In the genomic region with DNA sequence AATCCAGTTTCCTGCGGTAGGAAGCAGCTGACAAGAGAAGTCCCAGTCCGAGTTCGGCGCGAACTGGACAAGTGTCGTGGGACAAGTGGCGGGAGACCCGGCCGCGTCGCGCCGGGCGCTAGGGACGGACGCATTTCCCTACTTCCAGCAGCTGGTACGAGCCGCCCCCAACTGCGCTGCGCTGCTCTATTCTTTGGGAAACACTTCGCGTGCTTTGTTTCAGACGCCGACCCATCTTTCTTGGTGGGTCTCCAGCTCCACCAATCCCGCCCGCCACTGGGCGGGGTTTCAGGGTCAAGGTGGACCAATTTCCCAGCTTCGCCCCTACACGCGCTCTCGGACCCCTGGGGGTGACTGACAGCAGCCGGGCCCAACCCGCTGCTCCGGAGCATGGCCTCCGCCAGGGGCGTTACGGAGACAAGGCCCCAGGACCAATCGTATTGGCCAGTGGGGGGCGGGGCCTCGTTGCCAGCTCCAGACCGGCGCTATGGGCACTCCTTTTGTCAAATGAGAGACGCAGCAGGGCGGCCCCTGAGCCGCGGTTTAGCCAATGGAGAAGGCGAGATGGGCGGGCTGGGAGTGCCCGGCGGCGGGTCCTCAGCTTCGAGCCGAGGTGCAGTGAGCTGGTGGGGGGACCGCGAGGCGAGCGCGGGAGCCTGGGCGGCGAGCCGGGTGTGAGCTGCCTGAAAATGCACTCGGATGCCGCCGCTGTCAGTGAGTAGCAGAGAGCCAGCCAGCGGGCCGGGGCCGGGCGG, we compare ENCODE assay signal across 1 cellular context.
TF ChIP-seq lines count a peak whose summit lies in the region.

A gene (plus strand): TSS at position 600 of the 755 bp plus-strand sequence. CDS start 90 bp downstream, at position 690.

TF ChIP-seq in HepG2, 621 proteins besides CTCF, POLR2A, EP300 and RAD21 (continued from another document and continues in another):
- TF ChIP-seq, protein P1, sequence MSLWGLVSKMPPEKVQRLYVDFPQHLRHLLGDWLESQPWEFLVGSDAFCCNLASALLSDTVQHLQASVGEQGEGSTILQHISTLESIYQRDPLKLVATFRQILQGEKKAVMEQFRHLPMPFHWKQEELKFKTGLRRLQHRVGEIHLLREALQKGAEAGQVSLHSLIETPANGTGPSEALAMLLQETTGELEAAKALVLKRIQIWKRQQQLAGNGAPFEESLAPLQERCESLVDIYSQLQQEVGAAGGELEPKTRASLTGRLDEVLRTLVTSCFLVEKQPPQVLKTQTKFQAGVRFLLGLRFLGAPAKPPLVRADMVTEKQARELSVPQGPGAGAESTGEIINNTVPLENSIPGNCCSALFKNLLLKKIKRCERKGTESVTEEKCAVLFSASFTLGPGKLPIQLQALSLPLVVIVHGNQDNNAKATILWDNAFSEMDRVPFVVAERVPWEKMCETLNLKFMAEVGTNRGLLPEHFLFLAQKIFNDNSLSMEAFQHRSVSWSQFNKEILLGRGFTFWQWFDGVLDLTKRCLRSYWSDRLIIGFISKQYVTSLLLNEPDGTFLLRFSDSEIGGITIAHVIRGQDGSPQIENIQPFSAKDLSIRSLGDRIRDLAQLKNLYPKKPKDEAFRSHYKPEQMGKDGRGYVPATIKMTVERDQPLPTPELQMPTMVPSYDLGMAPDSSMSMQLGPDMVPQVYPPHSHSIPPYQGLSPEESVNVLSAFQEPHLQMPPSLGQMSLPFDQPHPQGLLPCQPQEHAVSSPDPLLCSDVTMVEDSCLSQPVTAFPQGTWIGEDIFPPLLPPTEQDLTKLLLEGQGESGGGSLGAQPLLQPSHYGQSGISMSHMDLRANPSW (CRISPR knock-in tag; IDR thresholded peaks at IDR 0.05; ENCODE audit: borderline replicate concordance) = no peak
- TF ChIP-seq ZFAT (CRISPR knock-in tag; conservative IDR thresholded peaks at IDR 0.05) (no peak), ZNF746 (CRISPR knock-in tag; IDR thresholded peaks at IDR 0.05) (no peak; the same call in 1 of the 2 replicates), MEIS2 (CRISPR knock-in tag; IDR thresholded peaks at IDR 0.05) (no peak), SMARCC2 (IDR thresholded peaks at IDR 0.05) (no peak), ETV5 (CRISPR knock-in tag; IDR thresholded peaks at IDR 0.05; ENCODE audit: borderline replicate concordance) (no peak), ETV6 (CRISPR knock-in tag; conservative IDR thresholded peaks at IDR 0.05) (peak; percentile 39; the same call in 1 of the 2 replicates), ATRX (CRISPR knock-in tag; IDR thresholded peaks at IDR 0.05; ENCODE audit: borderline replicate concordance) (no peak), ZNF83 (CRISPR knock-in tag; IDR thresholded peaks at IDR 0.05; ENCODE audit: borderline replicate concordance) (no peak), ISX (CRISPR knock-in tag; conservative IDR thresholded peaks at IDR 0.05) (no peak), NAIF1 (CRISPR knock-in tag; IDR thresholded peaks at IDR 0.05; ENCODE audit: borderline replicate concordance) (no peak; the same call in 1 of the 2 replicates), ATAD3A (CRISPR knock-in tag; IDR thresholded peaks at IDR 0.05) (no peak), POLR2AphosphoS5 (IDR thresholded peaks at IDR 0.05; ENCODE audit: low read depth, low read length) (peak; percentile 48), ZNF777 (CRISPR knock-in tag; IDR thresholded peaks at IDR 0.05) (peak; percentile 35; the same call in 1 of the 2 replicates), ATF7-NPFF (CRISPR knock-in tag; IDR thresholded peaks at IDR 0.05; ENCODE audit: low read depth) (peak; percentile 14; the same call in 1 of the 2 replicates), SIN3B (IDR thresholded peaks at IDR 0.05; ENCODE audit: low read length) (no peak), GATAD2A (CRISPR knock-in tag; IDR thresholded peaks at IDR 0.05) (no peak), WIZ (CRISPR knock-in tag; IDR thresholded peaks at IDR 0.05) (no peak; the same call in 1 of the 2 replicates), DMAP1 (CRISPR knock-in tag; IDR thresholded peaks at IDR 0.05) (peak; percentile 54; the same call in 1 of the 2 replicates), RCOR2 (CRISPR knock-in tag; IDR thresholded peaks at IDR 0.05) (no peak), ZNF232 (CRISPR knock-in tag; IDR thresholded peaks at IDR 0.05; ENCODE audit: borderline replicate concordance) (no peak), ZMYM4 (CRISPR knock-in tag; IDR thresholded peaks at IDR 0.05) (peak; percentile 89), ZNF282 (IDR thresholded peaks at IDR 0.05; ENCODE audit: partially characterized antibody) (no peak)
- TF ChIP-seq, protein P2, sequence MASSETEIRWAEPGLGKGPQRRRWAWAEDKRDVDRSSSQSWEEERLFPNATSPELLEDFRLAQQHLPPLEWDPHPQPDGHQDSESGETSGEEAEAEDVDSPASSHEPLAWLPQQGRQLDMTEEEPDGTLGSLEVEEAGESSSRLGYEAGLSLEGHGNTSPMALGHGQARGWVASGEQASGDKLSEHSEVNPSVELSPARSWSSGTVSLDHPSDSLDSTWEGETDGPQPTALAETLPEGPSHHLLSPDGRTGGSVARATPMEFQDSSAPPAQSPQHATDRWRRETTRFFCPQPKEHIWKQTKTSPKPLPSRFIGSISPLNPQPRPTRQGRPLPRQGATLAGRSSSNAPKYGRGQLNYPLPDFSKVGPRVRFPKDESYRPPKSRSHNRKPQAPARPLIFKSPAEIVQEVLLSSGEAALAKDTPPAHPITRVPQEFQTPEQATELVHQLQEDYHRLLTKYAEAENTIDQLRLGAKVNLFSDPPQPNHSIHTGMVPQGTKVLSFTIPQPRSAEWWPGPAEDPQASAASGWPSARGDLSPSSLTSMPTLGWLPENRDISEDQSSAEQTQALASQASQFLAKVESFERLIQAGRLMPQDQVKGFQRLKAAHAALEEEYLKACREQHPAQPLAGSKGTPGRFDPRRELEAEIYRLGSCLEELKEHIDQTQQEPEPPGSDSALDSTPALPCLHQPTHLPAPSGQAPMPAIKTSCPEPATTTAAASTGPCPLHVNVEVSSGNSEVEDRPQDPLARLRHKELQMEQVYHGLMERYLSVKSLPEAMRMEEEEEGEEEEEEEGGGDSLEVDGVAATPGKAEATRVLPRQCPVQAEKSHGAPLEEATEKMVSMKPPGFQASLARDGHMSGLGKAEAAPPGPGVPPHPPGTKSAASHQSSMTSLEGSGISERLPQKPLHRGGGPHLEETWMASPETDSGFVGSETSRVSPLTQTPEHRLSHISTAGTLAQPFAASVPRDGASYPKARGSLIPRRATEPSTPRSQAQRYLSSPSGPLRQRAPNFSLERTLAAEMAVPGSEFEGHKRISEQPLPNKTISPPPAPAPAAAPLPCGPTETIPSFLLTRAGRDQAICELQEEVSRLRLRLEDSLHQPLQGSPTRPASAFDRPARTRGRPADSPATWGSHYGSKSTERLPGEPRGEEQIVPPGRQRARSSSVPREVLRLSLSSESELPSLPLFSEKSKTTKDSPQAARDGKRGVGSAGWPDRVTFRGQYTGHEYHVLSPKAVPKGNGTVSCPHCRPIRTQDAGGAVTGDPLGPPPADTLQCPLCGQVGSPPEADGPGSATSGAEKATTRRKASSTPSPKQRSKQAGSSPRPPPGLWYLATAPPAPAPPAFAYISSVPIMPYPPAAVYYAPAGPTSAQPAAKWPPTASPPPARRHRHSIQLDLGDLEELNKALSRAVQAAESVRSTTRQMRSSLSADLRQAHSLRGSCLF (CRISPR knock-in tag; IDR thresholded peaks at IDR 0.05; ENCODE audit: borderline replicate concordance) = no peak
- TF ChIP-seq, protein P3, sequence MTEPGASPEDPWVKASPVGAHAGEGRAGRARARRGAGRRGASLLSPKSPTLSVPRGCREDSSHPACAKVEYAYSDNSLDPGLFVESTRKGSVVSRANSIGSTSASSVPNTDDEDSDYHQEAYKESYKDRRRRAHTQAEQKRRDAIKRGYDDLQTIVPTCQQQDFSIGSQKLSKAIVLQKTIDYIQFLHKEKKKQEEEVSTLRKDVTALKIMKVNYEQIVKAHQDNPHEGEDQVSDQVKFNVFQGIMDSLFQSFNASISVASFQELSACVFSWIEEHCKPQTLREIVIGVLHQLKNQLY (CRISPR knock-in tag; IDR thresholded peaks at IDR 0.05) = no peak
- TF ChIP-seq, protein P4, sequence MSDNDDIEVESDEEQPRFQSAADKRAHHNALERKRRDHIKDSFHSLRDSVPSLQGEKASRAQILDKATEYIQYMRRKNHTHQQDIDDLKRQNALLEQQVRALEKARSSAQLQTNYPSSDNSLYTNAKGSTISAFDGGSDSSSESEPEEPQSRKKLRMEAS (IDR thresholded peaks at IDR 0.05) = peak; percentile 47; the same call in 1 of the 2 replicates
- TF ChIP-seq, protein P5, sequence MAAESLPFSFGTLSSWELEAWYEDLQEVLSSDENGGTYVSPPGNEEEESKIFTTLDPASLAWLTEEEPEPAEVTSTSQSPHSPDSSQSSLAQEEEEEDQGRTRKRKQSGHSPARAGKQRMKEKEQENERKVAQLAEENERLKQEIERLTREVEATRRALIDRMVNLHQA (CRISPR knock-in tag; IDR thresholded peaks at IDR 0.05) = no peak
- TF ChIP-seq, protein P6, sequence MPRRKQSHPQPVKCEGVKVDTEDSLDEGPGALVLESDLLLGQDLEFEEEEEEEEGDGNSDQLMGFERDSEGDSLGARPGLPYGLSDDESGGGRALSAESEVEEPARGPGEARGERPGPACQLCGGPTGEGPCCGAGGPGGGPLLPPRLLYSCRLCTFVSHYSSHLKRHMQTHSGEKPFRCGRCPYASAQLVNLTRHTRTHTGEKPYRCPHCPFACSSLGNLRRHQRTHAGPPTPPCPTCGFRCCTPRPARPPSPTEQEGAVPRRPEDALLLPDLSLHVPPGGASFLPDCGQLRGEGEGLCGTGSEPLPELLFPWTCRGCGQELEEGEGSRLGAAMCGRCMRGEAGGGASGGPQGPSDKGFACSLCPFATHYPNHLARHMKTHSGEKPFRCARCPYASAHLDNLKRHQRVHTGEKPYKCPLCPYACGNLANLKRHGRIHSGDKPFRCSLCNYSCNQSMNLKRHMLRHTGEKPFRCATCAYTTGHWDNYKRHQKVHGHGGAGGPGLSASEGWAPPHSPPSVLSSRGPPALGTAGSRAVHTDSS (CRISPR knock-in tag; conservative IDR thresholded peaks at IDR 0.05) = no peak
- TF ChIP-seq, protein P7, sequence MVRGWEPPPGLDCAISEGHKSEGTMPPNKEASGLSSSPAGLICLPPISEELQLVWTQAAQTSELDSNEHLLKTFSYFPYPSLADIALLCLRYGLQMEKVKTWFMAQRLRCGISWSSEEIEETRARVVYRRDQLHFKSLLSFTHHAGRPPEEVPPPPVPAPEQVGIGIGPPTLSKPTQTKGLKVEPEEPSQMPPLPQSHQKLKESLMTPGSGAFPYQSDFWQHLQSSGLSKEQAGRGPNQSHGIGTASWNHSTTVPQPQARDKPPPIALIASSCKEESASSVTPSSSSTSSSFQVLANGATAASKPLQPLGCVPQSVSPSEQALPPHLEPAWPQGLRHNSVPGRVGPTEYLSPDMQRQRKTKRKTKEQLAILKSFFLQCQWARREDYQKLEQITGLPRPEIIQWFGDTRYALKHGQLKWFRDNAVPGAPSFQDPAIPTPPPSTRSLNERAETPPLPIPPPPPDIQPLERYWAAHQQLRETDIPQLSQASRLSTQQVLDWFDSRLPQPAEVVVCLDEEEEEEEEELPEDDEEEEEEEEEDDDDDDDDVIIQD (CRISPR knock-in tag; IDR thresholded peaks at IDR 0.05; ENCODE audit: low read depth) = 0 out of 2 replicates have a peak, but pooled peaks have one; percentile 28
- TF ChIP-seq, protein P8, sequence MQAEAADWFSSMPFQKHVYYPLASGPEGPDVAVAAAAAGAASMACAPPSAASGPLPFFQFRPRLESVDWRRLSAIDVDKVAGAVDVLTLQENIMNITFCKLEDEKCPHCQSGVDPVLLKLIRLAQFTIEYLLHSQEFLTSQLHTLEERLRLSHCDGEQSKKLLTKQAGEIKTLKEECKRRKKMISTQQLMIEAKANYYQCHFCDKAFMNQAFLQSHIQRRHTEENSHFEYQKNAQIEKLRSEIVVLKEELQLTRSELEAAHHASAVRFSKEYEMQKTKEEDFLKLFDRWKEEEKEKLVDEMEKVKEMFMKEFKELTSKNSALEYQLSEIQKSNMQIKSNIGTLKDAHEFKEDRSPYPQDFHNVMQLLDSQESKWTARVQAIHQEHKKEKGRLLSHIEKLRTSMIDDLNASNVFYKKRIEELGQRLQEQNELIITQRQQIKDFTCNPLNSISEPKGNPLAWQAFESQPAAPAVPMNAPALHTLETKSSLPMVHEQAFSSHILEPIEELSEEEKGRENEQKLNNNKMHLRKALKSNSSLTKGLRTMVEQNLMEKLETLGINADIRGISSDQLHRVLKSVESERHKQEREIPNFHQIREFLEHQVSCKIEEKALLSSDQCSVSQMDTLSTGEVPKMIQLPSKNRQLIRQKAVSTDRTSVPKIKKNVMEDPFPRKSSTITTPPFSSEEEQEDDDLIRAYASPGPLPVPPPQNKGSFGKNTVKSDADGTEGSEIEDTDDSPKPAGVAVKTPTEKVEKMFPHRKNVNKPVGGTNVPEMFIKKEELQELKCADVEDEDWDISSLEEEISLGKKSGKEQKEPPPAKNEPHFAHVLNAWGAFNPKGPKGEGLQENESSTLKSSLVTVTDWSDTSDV (CRISPR knock-in tag; IDR thresholded peaks at IDR 0.05) = no peak
- TF ChIP-seq, protein P9, sequence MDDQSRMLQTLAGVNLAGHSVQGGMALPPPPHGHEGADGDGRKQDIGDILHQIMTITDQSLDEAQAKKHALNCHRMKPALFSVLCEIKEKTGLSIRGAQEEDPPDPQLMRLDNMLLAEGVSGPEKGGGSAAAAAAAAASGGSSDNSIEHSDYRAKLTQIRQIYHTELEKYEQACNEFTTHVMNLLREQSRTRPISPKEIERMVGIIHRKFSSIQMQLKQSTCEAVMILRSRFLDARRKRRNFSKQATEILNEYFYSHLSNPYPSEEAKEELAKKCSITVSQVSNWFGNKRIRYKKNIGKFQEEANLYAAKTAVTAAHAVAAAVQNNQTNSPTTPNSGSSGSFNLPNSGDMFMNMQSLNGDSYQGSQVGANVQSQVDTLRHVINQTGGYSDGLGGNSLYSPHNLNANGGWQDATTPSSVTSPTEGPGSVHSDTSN (CRISPR knock-in tag; IDR thresholded peaks at IDR 0.05; ENCODE audit: borderline replicate concordance) = peak; percentile 95; the same call in 1 of the 2 replicates
- TF ChIP-seq, protein P10, sequence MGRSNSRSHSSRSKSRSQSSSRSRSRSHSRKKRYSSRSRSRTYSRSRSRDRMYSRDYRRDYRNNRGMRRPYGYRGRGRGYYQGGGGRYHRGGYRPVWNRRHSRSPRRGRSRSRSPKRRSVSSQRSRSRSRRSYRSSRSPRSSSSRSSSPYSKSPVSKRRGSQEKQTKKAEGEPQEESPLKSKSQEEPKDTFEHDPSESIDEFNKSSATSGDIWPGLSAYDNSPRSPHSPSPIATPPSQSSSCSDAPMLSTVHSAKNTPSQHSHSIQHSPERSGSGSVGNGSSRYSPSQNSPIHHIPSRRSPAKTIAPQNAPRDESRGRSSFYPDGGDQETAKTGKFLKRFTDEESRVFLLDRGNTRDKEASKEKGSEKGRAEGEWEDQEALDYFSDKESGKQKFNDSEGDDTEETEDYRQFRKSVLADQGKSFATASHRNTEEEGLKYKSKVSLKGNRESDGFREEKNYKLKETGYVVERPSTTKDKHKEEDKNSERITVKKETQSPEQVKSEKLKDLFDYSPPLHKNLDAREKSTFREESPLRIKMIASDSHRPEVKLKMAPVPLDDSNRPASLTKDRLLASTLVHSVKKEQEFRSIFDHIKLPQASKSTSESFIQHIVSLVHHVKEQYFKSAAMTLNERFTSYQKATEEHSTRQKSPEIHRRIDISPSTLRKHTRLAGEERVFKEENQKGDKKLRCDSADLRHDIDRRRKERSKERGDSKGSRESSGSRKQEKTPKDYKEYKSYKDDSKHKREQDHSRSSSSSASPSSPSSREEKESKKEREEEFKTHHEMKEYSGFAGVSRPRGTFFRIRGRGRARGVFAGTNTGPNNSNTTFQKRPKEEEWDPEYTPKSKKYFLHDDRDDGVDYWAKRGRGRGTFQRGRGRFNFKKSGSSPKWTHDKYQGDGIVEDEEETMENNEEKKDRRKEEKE (IDR thresholded peaks at IDR 0.05) = no peak
- TF ChIP-seq, protein P11, sequence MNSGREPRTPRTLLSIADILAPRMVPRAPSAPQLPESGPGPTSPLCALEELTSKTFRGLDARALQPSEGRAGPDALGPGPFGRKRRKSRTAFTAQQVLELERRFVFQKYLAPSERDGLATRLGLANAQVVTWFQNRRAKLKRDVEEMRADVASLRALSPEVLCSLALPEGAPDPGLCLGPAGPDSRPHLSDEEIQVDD (CRISPR knock-in tag; IDR thresholded peaks at IDR 0.05; ENCODE audit: borderline replicate concordance) = no peak
